ENCODE assay signal across 34 cellular contexts in genomic region chr4:82172186-82172585, GRCh38.
"Had no signal": no experiment of that assay in that cellular context is flagged by ENCODE, and none has a peak within 500 bp of the region (broad histone marks: within the 10 kb centered on the region; RNA-seq: fewer than 3 reads in every experiment).

No MANE protein-coding gene starts in this region.

- H3K27me3 ChIP-seq: MG63 had no signal

- H3K4me3 ChIP-seq: MG63 had no signal

- DNase-seq: Karpas-422, Kasumi-1, MG63, MM.1S, MV-4-11, NCI-H1048, NCI-H1092, NCI-H1092 treated with DMSO at 0.1 percent for 48 hours, NCI-H1105, NCI-H1105 treated with DMSO at 0.1 percent for 48 hours, NCI-H1417, NCI-H1417 treated with DMSO at 0.1 percent for 48 hours, NCI-H1436, NCI-H1436 treated with DMSO at 0.1 percent for 48 hours, NCI-H146, NCI-H1694, NCI-H1694 treated with DMSO at 0.1 percent for 48 hours, NCI-H187, NCI-H187 treated with DMSO at 0.1 percent for 48 hours, NCI-H1930, NCI-H2029, NCI-H2029 treated with DMSO at 0.1 percent for 48 hours, NCI-H2081, NCI-H2081 treated with DMSO at 0.1 percent for 48 hours, NCI-H2107, NCI-H2171, NCI-H2171 treated with DMSO at 0.1 percent for 48 hours, NCI-H2227 treated with DMSO at 0.1 percent for 48 hours, NCI-H226, NCI-H345, NCI-H446, NCI-H446 treated with DMSO at 0.1 percent for 48 hours, NCI-H510A, NCI-H510A treated with DMSO at 0.1 percent for 48 hours had no signal

- H3K9me3 ChIP-seq: MG63 had no signal

- H3K36me3 ChIP-seq: MG63 had no signal
